ENCODE assay signal across 1 cellular context in genomic region chr12:75364918-75365317, GRCh38.
TF ChIP-seq lines count a peak whose summit lies in the region.

No MANE protein-coding gene starts in this region.

TF ChIP-seq in H1, 55 proteins besides CTCF, POLR2A, EP300 and RAD21:
- no peak for TF ChIP-seq POLR2AphosphoS5 (IDR thresholded peaks at IDR 0.05; ENCODE audit: low read depth, low read length)
- TF ChIP-seq CHD1 (IDR thresholded peaks at IDR 0.05; ENCODE audit: low read depth, low read length): no peak
- TF ChIP-seq, protein P1, sequence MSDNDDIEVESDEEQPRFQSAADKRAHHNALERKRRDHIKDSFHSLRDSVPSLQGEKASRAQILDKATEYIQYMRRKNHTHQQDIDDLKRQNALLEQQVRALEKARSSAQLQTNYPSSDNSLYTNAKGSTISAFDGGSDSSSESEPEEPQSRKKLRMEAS (IDR thresholded peaks at IDR 0.05): no peak
- no peak for TF ChIP-seq KDM5A (IDR thresholded peaks at IDR 0.05; ENCODE audit: low read length)
- TF ChIP-seq ATF3 (IDR thresholded peaks at IDR 0.05; ENCODE audit: insufficient read depth, low read depth, low read length): no peak
- peak; percentile 90 for TF ChIP-seq CEBPB (IDR thresholded peaks at IDR 0.05; ENCODE audit: low read depth, low read length)
- TF ChIP-seq MAFK (IDR thresholded peaks at IDR 0.05; ENCODE audit: low read depth, low read length): no peak
